Comparison of ENCODE assay signal across 8 cellular contexts in genomic region chr16:46621006-46621629, GRCh38. TPM values are rescaled to one million over a fixed set of nuclear protein-coding genes. Genes with fewer than 3 reads are reported as not detected.
A peak's percentile ranks its signal among the peaks of the same experiment; 100 is the strongest.
DNase-seq lines count a peak whose midpoint lies in the region; TF ChIP-seq lines count a peak whose summit lies in the region.

SHCBP1 (minus strand) TSS chr16:46621379; CDS start chr16:46621359, 20 bp downstream.

- no peak for TF ChIP-seq CTCF in GM20000 (IDR thresholded peaks at IDR 0.05; ENCODE audit: extremely low read depth, missing control alignments)
- TF ChIP-seq CTCF in epithelial cell of esophagus (IDR thresholded peaks at IDR 0.05; ENCODE audit: insufficient read depth, low read depth, low read length, missing control alignments) = no peak

- H3K4me3 ChIP-seq in epithelial cell of esophagus (ENCODE audit: low read length) = peak within 1 kb of the TSS; percentile 77

- DNase-seq in Caki2 (ENCODE audit: low read depth) = peak; percentile 56
- peak; percentile 94 for DNase-seq in GM20000 (ENCODE audit: low spot score)
- DNase-seq in HS-5 (ENCODE audit: low read depth) = peak; percentile 28
- peak; percentile 80 for DNase-seq in NOMO-1 treated with dmso at 0.1 percent for 144 hours (lab: John Stamatoyannopoulos, UW; ENCODE audit: unreplicated experiment)
- DNase-seq in activated CD8-positive, alpha-beta memory T cell treated with anti-CD3 and anti-CD28 coated beads, Interleukin-2, amount 50 U/mL, for 24 hours (ENCODE audit: extremely low read depth) = peak; percentile 55
- DNase-seq in epithelial cell of esophagus (ENCODE audit: low read depth) = peak; percentile 89
- DNase-seq in mucosa of gallbladder (ENCODE audit: low spot score) = peak; percentile 76
- DNase-seq in stimulated activated CD8-positive, alpha-beta memory T cell treated with anti-CD3 and anti-CD28 coated beads, Interleukin-4, amount 100 ng/mL, for 24 hours (ENCODE audit: low read depth) = peak; percentile 63

- in situ Hi-C loops in Caki2 (cut with HindIII; ENCODE audit: low pct_unique_long_range_greater_than_20kb, low sequenced_read_pairs) = no loop called here

RNA-seq across cellular contexts. Expression of gene SHCBP1, which starts in this region (rescaled TPM):
- total RNA-seq in Caki2 (2014; rRNA removed; shearing (Covaris generic); ENCODE audit: low replicate concordance) = 10.3 and 11.9 TPM in 2 replicates
- total RNA-seq in mucosa of gallbladder = 0.92 TPM

Comparison
In these comparisons a context has a peak if more than half of its experiments do, and no peak if none do; other contexts are left out.
1. Peak in every context shown above with its lines: DNase-seq and H3K4me3 ChIP-seq.
2. Peak in DNase-seq in mucosa of gallbladder; RNA of the gene not detected or under 1 TPM.
3. DNase-seq: peak in every context shown above with its lines; median percentile 94 in GM20000; 89 in epithelial cell of esophagus; 80 in NOMO-1 treated with dmso at 0.1 percent for 144 hours; 76 in mucosa of gallbladder; 63 in stimulated activated CD8-positive, alpha-beta memory T cell treated with anti-CD3 and anti-CD28 coated beads, Interleukin-4, amount 100 ng/mL, for 24 hours; 56 in Caki2; 55 in activated CD8-positive, alpha-beta memory T cell treated with anti-CD3 and anti-CD28 coated beads, Interleukin-2, amount 50 U/mL, for 24 hours; 28 in HS-5.